1 cellular context compared by ENCODE assay signal in the genomic region with DNA sequence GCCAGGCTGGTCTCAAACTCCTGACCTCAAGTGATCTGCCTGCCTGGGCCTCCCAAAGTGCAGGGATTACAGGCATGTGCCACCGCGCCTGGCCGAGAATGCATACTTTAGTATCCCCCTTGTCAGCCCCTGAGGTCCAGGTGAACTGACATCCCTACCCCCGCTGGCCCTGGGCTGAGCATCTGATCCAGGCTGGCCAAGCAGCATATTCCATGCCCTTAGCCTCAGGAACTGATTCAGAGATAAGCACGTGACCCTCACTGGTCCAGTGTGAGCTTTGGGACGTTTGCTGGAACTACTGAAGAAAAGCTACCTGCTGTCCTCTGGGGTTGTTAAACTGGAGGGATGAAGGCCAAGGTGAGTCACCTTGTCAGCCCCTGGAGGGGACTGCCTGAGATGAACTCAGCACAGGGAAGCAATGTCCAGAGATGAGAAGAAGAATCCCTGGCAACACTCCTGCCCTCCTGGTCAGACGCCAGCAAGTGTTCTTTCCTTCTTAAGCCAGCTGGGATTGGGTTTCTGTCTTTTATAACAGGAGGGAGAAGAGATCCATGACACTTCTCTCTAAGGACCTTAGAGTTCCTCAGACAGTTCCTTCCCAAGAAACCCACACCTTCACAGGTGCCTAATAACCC.
TF ChIP-seq lines count a peak whose summit lies in the region.

No MANE protein-coding gene starts in this region.

TF ChIP-seq in SK-N-SH, 30 proteins besides CTCF, POLR2A, EP300 and RAD21 (continued from another document):
- no peak for TF ChIP-seq TEAD4 (IDR thresholded peaks at IDR 0.05; ENCODE audit: borderline replicate concordance, insufficient read depth)
- TF ChIP-seq, protein P1, sequence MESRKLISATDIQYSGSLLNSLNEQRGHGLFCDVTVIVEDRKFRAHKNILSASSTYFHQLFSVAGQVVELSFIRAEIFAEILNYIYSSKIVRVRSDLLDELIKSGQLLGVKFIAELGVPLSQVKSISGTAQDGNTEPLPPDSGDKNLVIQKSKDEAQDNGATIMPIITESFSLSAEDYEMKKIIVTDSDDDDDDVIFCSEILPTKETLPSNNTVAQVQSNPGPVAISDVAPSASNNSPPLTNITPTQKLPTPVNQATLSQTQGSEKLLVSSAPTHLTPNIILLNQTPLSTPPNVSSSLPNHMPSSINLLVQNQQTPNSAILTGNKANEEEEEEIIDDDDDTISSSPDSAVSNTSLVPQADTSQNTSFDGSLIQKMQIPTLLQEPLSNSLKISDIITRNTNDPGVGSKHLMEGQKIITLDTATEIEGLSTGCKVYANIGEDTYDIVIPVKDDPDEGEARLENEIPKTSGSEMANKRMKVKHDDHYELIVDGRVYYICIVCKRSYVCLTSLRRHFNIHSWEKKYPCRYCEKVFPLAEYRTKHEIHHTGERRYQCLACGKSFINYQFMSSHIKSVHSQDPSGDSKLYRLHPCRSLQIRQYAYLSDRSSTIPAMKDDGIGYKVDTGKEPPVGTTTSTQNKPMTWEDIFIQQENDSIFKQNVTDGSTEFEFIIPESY (IDR thresholded peaks at IDR 0.05; ENCODE audit: borderline replicate concordance, low read depth), result no peak
- TF ChIP-seq POLR2AphosphoS5 (IDR thresholded peaks at IDR 0.05; ENCODE audit: low read depth, low read length), result no peak
- no peak for TF ChIP-seq EZH2phosphoT487 (IDR thresholded peaks at IDR 0.05; ENCODE audit: borderline replicate concordance, low read depth)
- TF ChIP-seq MEF2A (IDR thresholded peaks at IDR 0.05; ENCODE audit: borderline replicate concordance, low read depth), result no peak
- TF ChIP-seq, protein P2, sequence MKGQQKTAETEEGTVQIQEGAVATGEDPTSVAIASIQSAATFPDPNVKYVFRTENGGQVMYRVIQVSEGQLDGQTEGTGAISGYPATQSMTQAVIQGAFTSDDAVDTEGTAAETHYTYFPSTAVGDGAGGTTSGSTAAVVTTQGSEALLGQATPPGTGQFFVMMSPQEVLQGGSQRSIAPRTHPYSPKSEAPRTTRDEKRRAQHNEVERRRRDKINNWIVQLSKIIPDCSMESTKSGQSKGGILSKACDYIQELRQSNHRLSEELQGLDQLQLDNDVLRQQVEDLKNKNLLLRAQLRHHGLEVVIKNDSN (IDR thresholded peaks at IDR 0.05; ENCODE audit: borderline replicate concordance, low read depth), result peak; percentile 36; the same call in 1 of the 2 replicates
- TF ChIP-seq TAF1 (IDR thresholded peaks at IDR 0.05; ENCODE audit: borderline replicate concordance, low read depth, low read length), result no peak
- TF ChIP-seq NFIC (IDR thresholded peaks at IDR 0.05; ENCODE audit: borderline replicate concordance), result peak; percentile 50
- TF ChIP-seq YY1 (IDR thresholded peaks at IDR 0.05; ENCODE audit: low read depth), result no peak
- TF ChIP-seq REST (IDR thresholded peaks at IDR 0.05; ENCODE audit: low read depth, low read length), result no peak
- TF ChIP-seq RFX5 (IDR thresholded peaks at IDR 0.05; ENCODE audit: low read length), result no peak
TF ChIP-seq in SK-N-SH: peak in this region for 5.
